ENCODE assay signal across 19 cellular contexts in the genomic region with DNA sequence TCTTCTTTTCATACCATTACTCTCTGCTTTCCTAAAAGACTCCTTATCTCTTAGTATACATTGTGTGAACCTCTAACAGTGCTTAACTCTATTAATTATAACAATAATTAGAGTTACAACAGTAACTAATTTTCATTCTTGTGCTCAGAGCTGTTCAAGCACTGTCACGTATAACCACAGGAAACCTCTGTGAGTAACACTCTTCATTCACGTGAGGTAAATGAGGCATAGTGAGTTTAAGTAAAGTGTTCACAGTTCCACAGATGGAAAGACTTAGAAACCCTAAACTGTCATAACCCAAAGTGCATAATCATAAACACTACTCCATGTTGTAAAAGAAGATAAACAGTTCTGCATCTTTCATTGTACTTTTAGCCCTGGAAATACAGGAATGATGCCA.
"Had no signal": no experiment of that assay in that cellular context is flagged by ENCODE, and none has a peak within 500 bp of the region (broad histone marks: within the 10 kb centered on the region; RNA-seq: fewer than 3 reads in every experiment).

No MANE protein-coding gene starts in this region.

- H3K27ac ChIP-seq: dorsolateral prefrontal cortex, epithelial cell of prostate, esophagus muscularis mucosa, hepatocyte, suprapubic skin, tibial artery, upper lobe of left lung, uterus had no signal

- H3K4me2 ChIP-seq: hepatocyte, smooth muscle cell had no signal

- H3K27me3 ChIP-seq: dorsolateral prefrontal cortex, esophagus muscularis mucosa, hepatocyte, suprapubic skin, tibial artery, upper lobe of left lung, uterus had no signal

- H3K36me3 ChIP-seq: esophagus muscularis mucosa, suprapubic skin, tibial artery, upper lobe of left lung, uterus had no signal

- H3K4me1 ChIP-seq: esophagus muscularis mucosa, suprapubic skin, tibial artery, upper lobe of left lung, uterus had no signal

- H3K9me3 ChIP-seq: esophagus muscularis mucosa, suprapubic skin, tibial artery, upper lobe of left lung, uterus had no signal

- H2AFZ ChIP-seq: hepatocyte had no signal

- H3K4me3 ChIP-seq: dorsolateral prefrontal cortex, esophagus muscularis mucosa, hepatocyte, lung, smooth muscle cell, suprapubic skin, tibial artery, upper lobe of left lung, uterus had no signal

- H3K27me3 Mint-ChIP-seq: naive B cell had no signal

- ATAC-seq: left colon, left ventricle myocardium superior, right cardiac atrium had no signal

- H3K4me3 Mint-ChIP-seq: naive B cell had no signal

- H3K79me2 ChIP-seq: hepatocyte had no signal

- H3K4me1 Mint-ChIP-seq: naive B cell had no signal

- DNase-seq: cortex of kidney; dorsolateral prefrontal cortex; effector CD8-positive, alpha-beta T cell; left colon; left ventricle myocardium superior; mesendoderm; naive B cell; right cardiac atrium; stimulated activated CD4-positive, alpha-beta T cell treated with anti-CD3 and anti-CD28 coated beads, Interleukin-2, amount 100 ng/mL, for 48 hours; stimulated activated naive CD4-positive, alpha-beta T cell treated with Interleukin-2 at 50 U/mL for 16 hours; tibial artery; upper lobe of left lung; uterus had no signal
